Comparison of ENCODE assay signal across 9 cellular contexts in genomic region chrX:155148724-155149537, GRCh38.
A peak's percentile ranks its signal among the peaks of the same experiment; 100 is the strongest.
DNase-seq lines count a peak whose midpoint lies in the region; ATAC-seq and TF ChIP-seq lines count a peak whose summit lies in the region.
"Had no signal": no experiment of that assay in that cellular context is flagged by ENCODE, and none has a peak within 500 bp of the region (broad histone marks: within the 10 kb centered on the region; RNA-seq: fewer than 3 reads in every experiment).

No MANE protein-coding gene starts in this region.

- DNase-seq in Calu3 (peak; percentile 38), fibroblast of peridontal ligament (ENCODE audit: extremely low read depth) (peak; percentile 34)
- DNase-seq in stimulated activated CD4-positive, alpha-beta T cell treated with anti-CD3 and anti-CD28 coated beads, Interleukin-12 subunit alpha, Interleukin-12 subunit beta, amount 100 ng/mL, for 4 hours: peak; percentile 6
- DNase-seq: left cardiac atrium had no signal

- H3K4me1 Mint-ChIP-seq in Calu3 (ENCODE audit: low read depth, unreplicated experiment): no peaks in the 10 kb centered on the region

- H3K27me3 Mint-ChIP-seq in Calu3 (ENCODE audit: unreplicated experiment): peaks cover 12% of the 10 kb centered on the region

- no peak for ATAC-seq in GM19397 (IDR thresholded peaks at IDR 0.05; ENCODE audit: unreplicated experiment)
- ATAC-seq in GM18873 (IDR thresholded peaks at IDR 0.05; ENCODE audit: low FRiP score, unreplicated experiment): no peak
- ATAC-seq in GM18505 (IDR thresholded peaks at IDR 0.05; ENCODE audit: unreplicated experiment): no peak

- H3K27ac Mint-ChIP-seq in Calu3 (ENCODE audit: unreplicated experiment): no peak overlapping the region

- no peak overlapping the region for H3K4me3 Mint-ChIP-seq in Calu3 (ENCODE audit: low read depth, unreplicated experiment)

- TF ChIP-seq POLR2A in GM18505 (IDR thresholded peaks at IDR 0.05; ENCODE audit: borderline replicate concordance, extremely low read depth, insufficient read depth, insufficient read length): no peak

- H3K4me3 ChIP-seq in HEK293 (ENCODE audit: low read depth, low read length) (no peak overlapping the region), WI38 (ENCODE audit: low read depth, low read length) (no peak overlapping the region)

- BruUV-seq in Calu3 (replicated peaks; lab: Mats Ljungman, UMichigan): no TSS peak

- H3K36me3 Mint-ChIP-seq in Calu3 (ENCODE audit: insufficient read depth, unreplicated experiment): no peaks in the 10 kb centered on the region

- no peaks in the 10 kb centered on the region for H3K9me3 ChIP-seq in HEK293 (ENCODE audit: control insufficient read depth, insufficient read depth, low read depth, low read length)

- no peak overlapping the region for H3K27ac ChIP-seq in HEK293 (ENCODE audit: extremely low read depth, low read depth, low read length)

- H3K36me3 ChIP-seq in HEK293 (ENCODE audit: control insufficient read depth in 2 of 2, insufficient read depth in 1 of 2, low read length in 2 of 2): no peaks in the 10 kb centered on the region

- intact Hi-C loops in Calu3 (cut with micrococcal nuclease; ENCODE audit: unreplicated experiment): loop anchor here (2.0 kb wide), 1 partner anchor 54 kb away; no protein-coding TSS in a partner anchor

- TF ChIP-seq CTCF in Calu3 (IDR thresholded peaks at IDR 0.05; ENCODE audit: unreplicated experiment) (peak; percentile 56), HEK293 (tag by site-specific recombination; IDR thresholded peaks at IDR 0.05) (peak; percentile 50), WI38 (IDR thresholded peaks at IDR 0.05; ENCODE audit: low read depth, low read length) (peak; percentile 34; the same call in 1 of the 2 replicates)

- POLR2A ChIA-PET in HEK293 (lab: Yijun Ruan, JAX): interaction anchor here (0.6 kb wide), 1 partner anchor 58 kb away, joined by 3 read pairs; no protein-coding TSS in a partner anchor

- no peaks in the 10 kb centered on the region for H3K4me1 ChIP-seq in HEK293 (ENCODE audit: control insufficient read depth, insufficient read depth, low read length)

- peaks cover 3% of the 10 kb centered on the region for H3K9me3 Mint-ChIP-seq in Calu3 (ENCODE audit: low read depth, unreplicated experiment)

- CTCF ChIA-PET in Calu3 (lab: Charles Lee): interaction anchor here (1.3 kb wide), 1 partner anchor 231 kb away, joined by 9 read pairs; no protein-coding TSS in a partner anchor
- CTCF ChIA-PET in HEK293 (lab: Yijun Ruan, JAX): interaction anchor here (0.5 to 2.2 kb wide), 23 partner anchors 16 to 1149 kb away, joined by 3 to 19 read pairs (median 4); no protein-coding TSS in a partner anchor

TF ChIP-seq in HEK293, 187 proteins besides CTCF, POLR2A, EP300 and RAD21:
- no peak for TF ChIP-seq ZNF148 (tag by site-specific recombination; IDR thresholded peaks at IDR 0.05; ENCODE audit: borderline replicate concordance)
- no peak for TF ChIP-seq PRDM1 (tag by site-specific recombination; IDR thresholded peaks at IDR 0.05)
- no peak for TF ChIP-seq GFI1B (tag by site-specific recombination; IDR thresholded peaks at IDR 0.05)
- TF ChIP-seq HOXC10 (CRISPR knock-in tag; IDR thresholded peaks at IDR 0.05): no peak
- no peak for TF ChIP-seq ZNF311 (tag by site-specific recombination; IDR thresholded peaks at IDR 0.05; ENCODE audit: borderline replicate concordance)
- peak; percentile 44 for TF ChIP-seq ZNF654 (tag by site-specific recombination; IDR thresholded peaks at IDR 0.05; ENCODE audit: low read depth)
- no peak for TF ChIP-seq ZNF223 (tag by site-specific recombination; IDR thresholded peaks at IDR 0.05)
- peak; percentile 61; the same call in 1 of the 2 replicates for TF ChIP-seq ZNF580 (tag by site-specific recombination; IDR thresholded peaks at IDR 0.05)
- TF ChIP-seq HOXD13 (CRISPR knock-in tag; IDR thresholded peaks at IDR 0.05; ENCODE audit: borderline replicate concordance): no peak
- TF ChIP-seq ZNF623 (tag by site-specific recombination; IDR thresholded peaks at IDR 0.05): peak; percentile 77
